ENCODE assay signal across 9 cellular contexts in genomic region chr14:99564256-99564902, GRCh38. TPM values are rescaled to one million over a fixed set of nuclear protein-coding genes. Genes with fewer than 3 reads are reported as not detected.
DNase-seq lines count a peak whose midpoint lies in the region; ATAC-seq and TF ChIP-seq lines count a peak whose summit lies in the region.
"Had no signal": no experiment of that assay in that cellular context is flagged by ENCODE, and none has a peak within 500 bp of the region (broad histone marks: within the 10 kb centered on the region; RNA-seq: fewer than 3 reads in every experiment).

No MANE protein-coding gene starts in this region.

- peaks cover 74% of the 10 kb centered on the region for H3K4me1 Mint-ChIP-seq in nephron

- H3K4me3 Mint-ChIP-seq in nephron: peak overlapping the region; percentile 64 to 77 (median 75)

- no peak overlapping the region for H3K4me3 ChIP-seq in dorsolateral prefrontal cortex

- peaks cover 6% of the 10 kb centered on the region for H3K27me3 Mint-ChIP-seq in nephron (ENCODE audit: low read depth)

- H3K36me3 Mint-ChIP-seq in nephron (ENCODE audit: low read depth): no peaks in the 10 kb centered on the region

- no peaks in the 10 kb centered on the region for H3K27me3 ChIP-seq in dorsolateral prefrontal cortex

- H3K27ac Mint-ChIP-seq in nephron: peak overlapping the region; percentile 96 to 97 (median 97)

- intact Hi-C loops in dorsolateral prefrontal cortex (cut with DNase I): loop anchor here (5.0 kb wide), 1 partner anchor 63 kb away; no protein-coding TSS in a partner anchor

- TF ChIP-seq CTCF in dorsolateral prefrontal cortex (IDR thresholded peaks at IDR 0.05 in 54 of 56, conservative IDR thresholded peaks at IDR 0.05 in 2 of 56; ENCODE audit: low read depth in 1 of 56, partially characterized antibody in 56 of 56) (peak in 1 of 56 donors; percentile 7), nephron (IDR thresholded peaks at IDR 0.05; ENCODE audit: unreplicated experiment in 3 of 3) (no peak)

- H3K9me3 Mint-ChIP-seq in nephron: no peaks in the 10 kb centered on the region

- peak overlapping the region in 33 of 59 donors; percentile 1 to 96 (median 46) for H3K27ac ChIP-seq in dorsolateral prefrontal cortex

- DNase-seq in Ammon's horn (ENCODE audit: low spot score) (peak; percentile 67), NCI-H2227 (lab: John Stamatoyannopoulos, UW; ENCODE audit: unreplicated experiment) (peak; percentile 78), dorsolateral prefrontal cortex (peak in 2 of 10 donors; percentile 35 to 39), UCSD-AML1 (lab: John Stamatoyannopoulos, UW; ENCODE audit: unreplicated experiment) (no peak), foreskin melanocyte (no peak), SW480 (ENCODE audit: low spot score) (no peak)
- DNase-seq: DND-41 had no signal

- no peak for ATAC-seq in HG03045 (IDR thresholded peaks at IDR 0.05; ENCODE audit: unreplicated experiment)

RNA-seq across cellular contexts. Expression of gene CCDC85C, which starts 39.6 kb away (rescaled TPM):
- 10 to 100 TPM; 16.6 to 63.8 (median 29.8) TPM for total RNA-seq in dorsolateral prefrontal cortex

Comparison
In these comparisons a context has a peak if more than half of its experiments do, and no peak if none do; other contexts are left out.
1. DNase-seq: peak in Ammon's horn (single experiment) and NCI-H2227 (single experiment); none in UCSD-AML1 (single experiment), foreskin melanocyte (single experiment) and SW480 (single experiment).